8 cellular contexts compared by ENCODE assay signal in genomic region chr6:82365011-82365751, GRCh38. TPM values are rescaled to one million over a fixed set of nuclear protein-coding genes. Genes with fewer than 3 reads are reported as not detected.
DNase-seq lines count a peak whose midpoint lies in the region; ATAC-seq and TF ChIP-seq lines count a peak whose summit lies in the region.

No MANE protein-coding gene starts in this region.

- ATAC-seq in CD8-positive, alpha-beta T cell: no peak
- ATAC-seq in GM21619 (IDR thresholded peaks at IDR 0.05; ENCODE audit: unreplicated experiment): peak; percentile 8
- no peak for ATAC-seq in memory B cell (ENCODE audit: low read depth)
- peak in 1 of 2 donors; percentile 60 for ATAC-seq in upper lobe of left lung (ENCODE audit: low FRiP score in 2 of 2)
- no peak for ATAC-seq in GM19452 (IDR thresholded peaks at IDR 0.05; ENCODE audit: unreplicated experiment)

- CTCF ChIA-PET in CD8-positive, alpha-beta T cell (lab: Charles Lee): no interaction called here
- CTCF ChIA-PET in PC-9 (lab: Charles Lee): interaction anchor here (0.7 to 0.8 kb wide), 2 partner anchors 94 to 215 kb away, joined by 3 read pairs; no protein-coding TSS in a partner anchor

- DNase-seq in CD8-positive, alpha-beta T cell: no peak
- DNase-seq in PC-9: peak; percentile 60 to 79
- DNase-seq in memory B cell (ENCODE audit: low spot score in 2 of 2): no peak
- DNase-seq in upper lobe of left lung: peak; percentile 25 to 88
- no peak for DNase-seq in UCSD-AML1 (lab: John Stamatoyannopoulos, UW; ENCODE audit: unreplicated experiment)

- H3K36me3 ChIP-seq in CD8-positive, alpha-beta T cell (ENCODE audit: insufficient read depth, low read length): no peaks in the 10 kb centered on the region
- H3K36me3 ChIP-seq in PC-9 (ENCODE audit: low read depth) (peaks cover 11% of the 10 kb centered on the region; the same call in 1 of the 2 replicates), ectodermal cell (ENCODE audit: control insufficient read depth, insufficient read depth, low read length) (peaks cover 16% of the 10 kb centered on the region), upper lobe of left lung (no peaks in the 10 kb centered on the region)

- no peaks in the 10 kb centered on the region for H3K9me3 ChIP-seq in CD8-positive, alpha-beta T cell (ENCODE audit: low read length)
- no peaks in the 10 kb centered on the region for H3K9me3 ChIP-seq in PC-9 (ENCODE audit: insufficient read depth, low read depth)
- no peaks in the 10 kb centered on the region for H3K9me3 ChIP-seq in ectodermal cell (ENCODE audit: control insufficient read depth, low read length)
- no peaks in the 10 kb centered on the region for H3K9me3 ChIP-seq in upper lobe of left lung

- no peaks in the 10 kb centered on the region for H3K4me1 ChIP-seq in CD8-positive, alpha-beta T cell (ENCODE audit: insufficient read depth, low read length)
- peaks cover 30% of the 10 kb centered on the region for H3K4me1 ChIP-seq in PC-9 (replicated peaks; ENCODE audit: insufficient read depth)
- H3K4me1 ChIP-seq in ectodermal cell (ENCODE audit: control insufficient read depth, insufficient read depth, low read length): no peaks in the 10 kb centered on the region
- peaks cover 11 to 28% (median 14%) of the 10 kb centered on the region in 4 donors for H3K4me1 ChIP-seq in upper lobe of left lung

- no peak for TF ChIP-seq EP300 in upper lobe of left lung (IDR thresholded peaks at IDR 0.05)

- peaks cover 45% of the 10 kb centered on the region for H3K27me3 Mint-ChIP-seq in CD8-positive, alpha-beta T cell (ENCODE audit: low read depth)
- H3K27me3 Mint-ChIP-seq in memory B cell: peaks cover 40% of the 10 kb centered on the region

- H3K79me2 ChIP-seq in PC-9 (ENCODE audit: low read depth): peaks cover 43% of the 10 kb centered on the region

- H3K36me3 Mint-ChIP-seq in CD8-positive, alpha-beta T cell: no peaks in the 10 kb centered on the region
- H3K36me3 Mint-ChIP-seq in memory B cell: peaks cover 1% of the 10 kb centered on the region

- no peak for TF ChIP-seq POLR2A in upper lobe of left lung (IDR thresholded peaks at IDR 0.05)

- WGBS in ectodermal cell, 2 experiments: 3 to 4% methylated on average over 67 of the region's 67 CpGs
- 10 to 13% methylated on average over 4 to 25 of the region's 67 CpGs for WGBS in upper lobe of left lung, 2 donors

- POLR2A ChIA-PET in CD8-positive, alpha-beta T cell (lab: Charles Lee): interaction anchor here (0.8 kb wide), 1 partner anchor 94 kb away, joined by 3 read pairs; no protein-coding TSS in a partner anchor
- POLR2A ChIA-PET in PC-9 (lab: Charles Lee; ENCODE audit: unreplicated experiment): interaction anchor here (0.6 to 0.9 kb wide), 4 partner anchors 191 to 599 kb away, joined by 3 to 13 read pairs (median 5); no protein-coding TSS in a partner anchor

- H3K4me1 Mint-ChIP-seq in CD8-positive, alpha-beta T cell (ENCODE audit: low read depth): peaks cover 15% of the 10 kb centered on the region
- peaks cover 7% of the 10 kb centered on the region for H3K4me1 Mint-ChIP-seq in memory B cell

- intact Hi-C loops in CD8-positive, alpha-beta T cell (cut with DNase I, micrococcal nuclease): no loop called here
- intact Hi-C loops in PC-9 (cut with micrococcal nuclease; ENCODE audit: unreplicated experiment): loop anchor here (10.0 kb wide), 2 partner anchors 170 to 690 kb away; no protein-coding TSS in a partner anchor

- H2AFZ ChIP-seq in PC-9: peak overlapping the region; percentile 89

- no peaks in the 10 kb centered on the region for H3K9me3 Mint-ChIP-seq in CD8-positive, alpha-beta T cell
- peaks cover under 1% of the 10 kb centered on the region for H3K9me3 Mint-ChIP-seq in memory B cell

- no TSS peak for BruUV-seq in PC-9 (replicated peaks; lab: Mats Ljungman, UMichigan)

- H3K27me3 ChIP-seq in CD8-positive, alpha-beta T cell (ENCODE audit: insufficient read depth, low read length): peaks cover 11% of the 10 kb centered on the region
- H3K27me3 ChIP-seq in PC-9 (ENCODE audit: insufficient read depth, low read depth): no peaks in the 10 kb centered on the region
- no peaks in the 10 kb centered on the region for H3K27me3 ChIP-seq in ectodermal cell (ENCODE audit: control insufficient read depth, insufficient read depth, low read length, poor library complexity, severe bottlenecking)
- peaks cover 0 to 13% (median 5%) of the 10 kb centered on the region in 4 donors for H3K27me3 ChIP-seq in upper lobe of left lung

- H4K20me1 ChIP-seq in PC-9 (ENCODE audit: insufficient read depth): no peaks in the 10 kb centered on the region

- H3K4me3 Mint-ChIP-seq in CD8-positive, alpha-beta T cell: peak overlapping the region; percentile 74
- peak overlapping the region; percentile 70 for H3K4me3 Mint-ChIP-seq in memory B cell

- peak overlapping the region; percentile 89 for H3K4me2 ChIP-seq in PC-9

- peak overlapping the region; percentile 19 for H3K4me3 ChIP-seq in CD8-positive, alpha-beta T cell (ENCODE audit: low read depth, low read length)
- H3K4me3 ChIP-seq in PC-9 (peak overlapping the region; percentile 87), ectodermal cell (ENCODE audit: insufficient read depth, low read depth, low read length) (peak overlapping the region; percentile 78), upper lobe of left lung (peak overlapping the region; percentile 52 to 71 (median 66))

- H3F3A ChIP-seq in PC-9 (ENCODE audit: insufficient read depth, low read depth): no peaks in the 10 kb centered on the region; the same call in 1 of the 2 replicates

- TF ChIP-seq CTCF in CD8-positive, alpha-beta T cell (IDR thresholded peaks at IDR 0.05): no peak
- TF ChIP-seq CTCF in PC-9 (conservative IDR thresholded peaks at IDR 0.05): no peak
- TF ChIP-seq CTCF in upper lobe of left lung (IDR thresholded peaks at IDR 0.05): peak in 3 of 6 experiments; percentile 20 to 43 (median 26)

- no peaks in the 10 kb centered on the region; the same call in 1 of the 2 replicates for H3K9me2 ChIP-seq in PC-9 (ENCODE audit: insufficient read depth)

- no peak overlapping the region for H3K27ac ChIP-seq in CD8-positive, alpha-beta T cell (ENCODE audit: low read depth, low read length)
- peak overlapping the region; percentile 79 for H3K27ac ChIP-seq in PC-9
- H3K27ac ChIP-seq in ectodermal cell (ENCODE audit: insufficient read depth, low read depth, low read length, poor library complexity, severe bottlenecking): peak overlapping the region; percentile 82
- H3K27ac ChIP-seq in upper lobe of left lung: peak overlapping the region; percentile 37 to 73 (median 72)

- no peak overlapping the region for H3K27ac Mint-ChIP-seq in CD8-positive, alpha-beta T cell
- H3K27ac Mint-ChIP-seq in memory B cell: peak overlapping the region; percentile 53

RNA-seq across cellular contexts. Expression of gene TPBG, which starts 1.6 kb away (rescaled TPM):
- total RNA-seq in CD8-positive, alpha-beta T cell: under 1 TPM; 0.35 to 0.42 TPM
- total RNA-seq in PC-9 (2021): 42.5 and 44.6 TPM in 2 replicates
- polyA plus RNA-seq in ectodermal cell (2013, experiment 1 of 4): 560 TPM
- polyA plus RNA-seq in ectodermal cell (2013, experiment 2 of 4): 592 TPM
- polyA plus RNA-seq in ectodermal cell (2013, experiment 3 of 4): 535 TPM
- 631 TPM for polyA plus RNA-seq in ectodermal cell (2013, experiment 4 of 4)
- 10 to 100 TPM in 5 of 6 donors, 1 to 10 TPM in 1; 7.7 to 28.3 (median 13.5) TPM for total RNA-seq in upper lobe of left lung

Comparison
In these comparisons a context has a peak if more than half of its experiments do, and no peak if none do; other contexts are left out.
1. DNase-seq: peak in PC-9 (2 of 2) and upper lobe of left lung (2 of 2); none in CD8-positive, alpha-beta T cell (0 of 7), memory B cell (0 of 2) and UCSD-AML1 (single experiment).
2. H3K4me3 ChIP-seq: peak in every context shown above with its lines; median percentile 87 in PC-9; 78 in ectodermal cell; 66 in upper lobe of left lung; 19 in CD8-positive, alpha-beta T cell.
3. RNA of gene TPBG, which starts 1.6 kb away (total RNA-seq): 42.5 to 44.6 TPM in PC-9 and 7.7 to 28.3 TPM in upper lobe of left lung; 0.35 to 0.42 TPM in CD8-positive, alpha-beta T cell; every median in the first group is over 4 times any median in the second.